23 cellular contexts compared by ENCODE assay signal in the genomic region with DNA sequence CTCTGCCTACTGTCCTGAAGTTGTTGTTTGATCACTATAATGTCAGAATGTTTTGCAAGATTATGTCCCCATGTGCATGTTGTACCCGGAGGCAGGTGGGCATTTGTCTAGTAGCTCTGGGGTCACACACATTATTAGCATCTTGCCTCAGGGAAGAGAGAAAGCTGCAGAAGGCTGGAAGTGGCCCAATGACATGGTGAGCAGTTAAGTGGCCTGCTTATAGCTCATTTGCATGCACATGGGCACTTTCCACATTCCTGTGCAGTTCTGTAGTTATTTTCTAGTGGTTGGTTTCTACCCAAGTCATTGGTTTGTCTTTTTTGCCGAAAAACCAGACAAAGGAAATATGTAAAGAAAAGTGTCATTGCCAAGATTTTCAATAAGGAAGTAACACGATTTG.
"Had no signal": no experiment of that assay in that cellular context is flagged by ENCODE, and none has a peak within 500 bp of the region (broad histone marks: within the 10 kb centered on the region; RNA-seq: fewer than 3 reads in every experiment).

No MANE protein-coding gene starts in this region.

- H3K9ac ChIP-seq: parathyroid adenoma had no signal

- H3K4me3 ChIP-seq: coronary artery, esophagus squamous epithelium, lower lobe of right lung, mucosa of descending colon, right atrium auricular region, sigmoid colon, spleen, thyroid gland had no signal

- H3K4me1 ChIP-seq: parathyroid adenoma, spleen, thyroid gland had no signal

- H3K79me2 ChIP-seq: parathyroid adenoma had no signal

- H3K4me3 Mint-ChIP-seq: memory B cell; mesothelial cell of epicardium; naive B cell; natural killer cell treated with Interleukin-12 subunit alpha and Interleukin-12 subunit beta and Interleukin-15 and Interleukin-18, amount 100 ng/mL, for 72 hours; neural crest cell; stimulated activated naive B cell treated with anti-CD40 and anti-IgM and Interleukin-4, amounts not matched to agents 10 μg/mL and 1 μg/mL and 100 μg/mL, for 72 hours; stimulated activated naive CD8-positive, alpha-beta T cell treated with anti-CD3 and anti-CD28 coated beads, Interleukin-15, Interleukin-2, amounts not matched to agents 100 ng/mL and 50 ng/mL, for 24 hours had no signal

- H3K36me3 Mint-ChIP-seq: memory B cell; naive B cell; natural killer cell treated with Interleukin-12 subunit alpha and Interleukin-12 subunit beta and Interleukin-15 and Interleukin-18, amount 100 ng/mL, for 72 hours; stimulated activated naive B cell treated with anti-CD40 and anti-IgM and Interleukin-4, amounts not matched to agents 10 μg/mL and 1 μg/mL and 100 μg/mL, for 72 hours had no signal

- DNase-seq: dermis blood vessel endothelial cell; effector memory CD4-positive, alpha-beta T cell; esophagus squamous epithelium; foreskin melanocyte; left ventricle myocardium superior; lower lobe of right lung; mucosa of descending colon; naive B cell; sigmoid colon; spleen; stimulated activated naive B cell treated with anti-CD40 and anti-IgM and Interleukin-4, amounts not matched to agents 10 μg/mL and 1 μg/mL and 100 μg/mL, for 72 hours; thyroid gland; trophoblast cell had no signal

- H3K27ac ChIP-seq: coronary artery, esophagus squamous epithelium, lower lobe of right lung, neutrophil, parathyroid adenoma, right atrium auricular region, sigmoid colon, spleen, thyroid gland had no signal

- H3K4me1 Mint-ChIP-seq: memory B cell; naive B cell; stimulated activated naive B cell treated with anti-CD40 and anti-IgM and Interleukin-4, amounts not matched to agents 10 μg/mL and 1 μg/mL and 100 μg/mL, for 72 hours had no signal

- H3K27ac Mint-ChIP-seq: memory B cell; naive B cell; natural killer cell treated with Interleukin-12 subunit alpha and Interleukin-12 subunit beta and Interleukin-15 and Interleukin-18, amount 100 ng/mL, for 72 hours; stimulated activated naive B cell treated with anti-CD40 and anti-IgM and Interleukin-4, amounts not matched to agents 10 μg/mL and 1 μg/mL and 100 μg/mL, for 72 hours; stimulated activated naive CD8-positive, alpha-beta T cell treated with anti-CD3 and anti-CD28 coated beads, Interleukin-15, Interleukin-2, amounts not matched to agents 100 ng/mL and 50 ng/mL, for 24 hours had no signal

- H3K36me3 ChIP-seq: esophagus squamous epithelium, lower lobe of right lung, neutrophil, spleen, thyroid gland had no signal

- H3K27me3 Mint-ChIP-seq: progenitor cell of endocrine pancreas had no signal

- H2AFZ ChIP-seq: parathyroid adenoma had no signal

- H3K9me3 ChIP-seq: esophagus squamous epithelium, lower lobe of right lung, mucosa of descending colon, neutrophil, right atrium auricular region, sigmoid colon, spleen, thyroid gland had no signal

- H3K27me3 ChIP-seq: esophagus squamous epithelium, right atrium auricular region, sigmoid colon, thyroid gland had no signal

- H3K9me3 Mint-ChIP-seq: memory B cell; mesothelial cell of epicardium; naive B cell; natural killer cell treated with Interleukin-12 subunit alpha and Interleukin-12 subunit beta and Interleukin-15 and Interleukin-18, amount 100 ng/mL, for 72 hours; stimulated activated naive B cell treated with anti-CD40 and anti-IgM and Interleukin-4, amounts not matched to agents 10 μg/mL and 1 μg/mL and 100 μg/mL, for 72 hours; stimulated activated naive CD8-positive, alpha-beta T cell treated with anti-CD3 and anti-CD28 coated beads, Interleukin-15, Interleukin-2, amounts not matched to agents 100 ng/mL and 50 ng/mL, for 24 hours had no signal
